In genomic region chr6:11766589-11767450, GRCh38 we compare ENCODE assay signal across 1 cellular context.
A peak's percentile ranks its signal among the peaks of the same experiment; 100 is the strongest.
TF ChIP-seq lines count a peak whose summit lies in the region.

No MANE protein-coding gene starts in this region.

TF ChIP-seq in SK-N-SH, 30 proteins besides CTCF, POLR2A, EP300 and RAD21 (continued from another document):
- TF ChIP-seq PBX3 (IDR thresholded peaks at IDR 0.05): peak; percentile 91
- no peak for TF ChIP-seq MXI1 (IDR thresholded peaks at IDR 0.05; ENCODE audit: low read depth, low read length)
- peak; percentile 42; the same call in 1 of the 2 replicates for TF ChIP-seq TAF1 (IDR thresholded peaks at IDR 0.05; ENCODE audit: borderline replicate concordance, low read depth, low read length)
- no peak for TF ChIP-seq FOXM1 (IDR thresholded peaks at IDR 0.05; ENCODE audit: low read depth)
- no peak for TF ChIP-seq FOXJ3 (CRISPR knock-in tag; IDR thresholded peaks at IDR 0.05)
- TF ChIP-seq YY1 (IDR thresholded peaks at IDR 0.05; ENCODE audit: low read depth): peak; percentile 60; the same call in 1 of the 2 replicates
- TF ChIP-seq JUND (IDR thresholded peaks at IDR 0.05): peak; percentile 97
- TF ChIP-seq MAX (IDR thresholded peaks at IDR 0.05; ENCODE audit: low read depth): peak; percentile 96
- TF ChIP-seq, protein P1, sequence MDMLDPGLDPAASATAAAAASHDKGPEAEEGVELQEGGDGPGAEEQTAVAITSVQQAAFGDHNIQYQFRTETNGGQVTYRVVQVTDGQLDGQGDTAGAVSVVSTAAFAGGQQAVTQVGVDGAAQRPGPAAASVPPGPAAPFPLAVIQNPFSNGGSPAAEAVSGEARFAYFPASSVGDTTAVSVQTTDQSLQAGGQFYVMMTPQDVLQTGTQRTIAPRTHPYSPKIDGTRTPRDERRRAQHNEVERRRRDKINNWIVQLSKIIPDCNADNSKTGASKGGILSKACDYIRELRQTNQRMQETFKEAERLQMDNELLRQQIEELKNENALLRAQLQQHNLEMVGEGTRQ (IDR thresholded peaks at IDR 0.05; ENCODE audit: borderline replicate concordance, low read depth, low read length): no peak
- no peak for TF ChIP-seq NRF1 (IDR thresholded peaks at IDR 0.05; ENCODE audit: low read depth, low read length)
- TF ChIP-seq IRF3 (IDR thresholded peaks at IDR 0.05; ENCODE audit: low read depth, low read length): no peak
- no peak for TF ChIP-seq EZH2phosphoT487 (IDR thresholded peaks at IDR 0.05; ENCODE audit: borderline replicate concordance, low read depth)
- TF ChIP-seq CHD2 (IDR thresholded peaks at IDR 0.05; ENCODE audit: low read length, partially characterized antibody): no peak
